In genomic region chr4:1200425-1201035, GRCh38 we compare ENCODE assay signal across 8 cellular contexts. TPM values are rescaled to one million over a fixed set of nuclear protein-coding genes. Genes with fewer than 3 reads are reported as not detected.
A peak's percentile ranks its signal among the peaks of the same experiment; 100 is the strongest.
DNase-seq lines count a peak whose midpoint lies in the region; ATAC-seq and TF ChIP-seq lines count a peak whose summit lies in the region.

No MANE protein-coding gene starts in this region.

- TF ChIP-seq CTCF in coronary artery (IDR thresholded peaks at IDR 0.05) (no peak), natural killer cell (IDR thresholded peaks at IDR 0.05) (no peak)

- peak in 1 of 3 donors; percentile 4 for ATAC-seq in natural killer cell
- ATAC-seq in HG02610 (IDR thresholded peaks at IDR 0.05; ENCODE audit: unreplicated experiment) = no peak

- peak overlapping the region; percentile 60 for H3K4me3 Mint-ChIP-seq in activated naive CD4-positive, alpha-beta T cell treated with anti-CD3 and anti-CD28 coated beads for 36 hours
- peak overlapping the region; percentile 87 for H3K4me3 Mint-ChIP-seq in natural killer cell

- CTCF ChIA-PET in activated naive CD4-positive, alpha-beta T cell treated with anti-CD3 and anti-CD28 coated beads for 36 hours (lab: Charles Lee) = interaction anchor here (0.7 kb wide), 1 partner anchor 32 kb away, joined by 3 read pairs; no protein-coding TSS in a partner anchor

- no peaks in the 10 kb centered on the region for H3K36me3 Mint-ChIP-seq in activated naive CD4-positive, alpha-beta T cell treated with anti-CD3 and anti-CD28 coated beads for 36 hours (ENCODE audit: low read depth)
- peaks cover 9% of the 10 kb centered on the region for H3K36me3 Mint-ChIP-seq in natural killer cell

- DNase-seq in activated naive CD4-positive, alpha-beta T cell treated with anti-CD3 and anti-CD28 coated beads for 36 hours = no peak
- no peak for DNase-seq in activated naive CD4-positive, alpha-beta T cell treated with anti-CD3 and anti-CD28 coated beads, Interleukin-2, amount 50 U/mL, for 16 hours
- peak; percentile 53 for DNase-seq in NCI-H1694 (lab: John Stamatoyannopoulos, UW)
- peak; percentile 73 for DNase-seq in coronary artery (ENCODE audit: low spot score)
- DNase-seq in natural killer cell = no peak
- DNase-seq in germinal center (ENCODE audit: low spot score) = no peak
- no peak for DNase-seq in NCI-H2081 (lab: John Stamatoyannopoulos, UW)

- intact Hi-C loops in activated naive CD4-positive, alpha-beta T cell treated with anti-CD3 and anti-CD28 coated beads for 36 hours (cut with micrococcal nuclease) = loop anchor here (1.0 to 5.0 kb wide), 4 partner anchors 14 to 672 kb away; partner anchors contain the start of gene NSD2
- intact Hi-C loops in natural killer cell (cut with micrococcal nuclease) = loop anchor here (1.0 to 5.0 kb wide), 3 partner anchors 13 to 268 kb away; partner anchors contain the start of genes GAK and TMEM175

- H3K4me3 ChIP-seq in coronary artery = peak overlapping the region; percentile 34

- H3K9me3 Mint-ChIP-seq in activated naive CD4-positive, alpha-beta T cell treated with anti-CD3 and anti-CD28 coated beads for 36 hours = no peaks in the 10 kb centered on the region
- H3K9me3 Mint-ChIP-seq in natural killer cell = no peaks in the 10 kb centered on the region

- H3K27ac ChIP-seq in coronary artery = peak overlapping the region in 1 of 2 donors; percentile 23

- no peaks in the 10 kb centered on the region for H3K27me3 Mint-ChIP-seq in activated naive CD4-positive, alpha-beta T cell treated with anti-CD3 and anti-CD28 coated beads for 36 hours (ENCODE audit: low read depth)
- H3K27me3 Mint-ChIP-seq in natural killer cell (ENCODE audit: low read depth in 2 of 2) = no peaks in the 10 kb centered on the region

- no peak overlapping the region for H3K27ac Mint-ChIP-seq in activated naive CD4-positive, alpha-beta T cell treated with anti-CD3 and anti-CD28 coated beads for 36 hours
- peak overlapping the region; percentile 98 to 100 for H3K27ac Mint-ChIP-seq in natural killer cell

- peaks cover 19% of the 10 kb centered on the region for H3K4me1 Mint-ChIP-seq in activated naive CD4-positive, alpha-beta T cell treated with anti-CD3 and anti-CD28 coated beads for 36 hours (ENCODE audit: low read depth)
- H3K4me1 Mint-ChIP-seq in natural killer cell = peaks cover 75 to 82% of the 10 kb centered on the region in 2 donors

RNA-seq across cellular contexts. Expression of gene SPON2, which starts 28.1 kb away (rescaled TPM):
- total RNA-seq in activated naive CD4-positive, alpha-beta T cell treated with anti-CD3 and anti-CD28 coated beads for 36 hours = 1 to 10 TPM; 4.8 to 5.5 TPM
- total RNA-seq in natural killer cell = 1,000 to 10,000 TPM; 1,124 to 1,574 (median 1,339) TPM

RNA-seq across cellular contexts. Expression of gene CTBP1, which starts 48.4 kb away (rescaled TPM):
- total RNA-seq in activated naive CD4-positive, alpha-beta T cell treated with anti-CD3 and anti-CD28 coated beads for 36 hours = 100 to 1,000 TPM; 136 to 140 TPM
- total RNA-seq in natural killer cell = 100 to 1,000 TPM; 384 to 388 (median 388) TPM

Comparison
In these comparisons a context has a peak if more than half of its experiments do, and no peak if none do; other contexts are left out.
1. DNase-seq: peak in NCI-H1694 (single experiment) and coronary artery (single experiment); none in activated naive CD4-positive, alpha-beta T cell treated with anti-CD3 and anti-CD28 coated beads for 36 hours (single experiment), activated naive CD4-positive, alpha-beta T cell treated with anti-CD3 and anti-CD28 coated beads, Interleukin-2, amount 50 U/mL, for 16 hours (single experiment), natural killer cell (single experiment), germinal center (single experiment) and NCI-H2081 (0 of 2).
2. RNA of gene SPON2, which starts 28.1 kb away (total RNA-seq): 1,124 to 1,574 TPM in natural killer cell; 4.8 to 5.5 TPM in activated naive CD4-positive, alpha-beta T cell treated with anti-CD3 and anti-CD28 coated beads for 36 hours; every median in the first group is over 100 times any median in the second.